ENCODE assay signal across 26 cellular contexts in genomic region chr1:222920169-222920568, GRCh38.
"Had no signal": no experiment of that assay in that cellular context is flagged by ENCODE, and none has a peak within 500 bp of the region (broad histone marks: within the 10 kb centered on the region; RNA-seq: fewer than 3 reads in every experiment).

No MANE protein-coding gene starts in this region.

- H3K27ac Mint-ChIP-seq: activated CD8-positive, alpha-beta memory T cell treated with anti-CD3 and anti-CD28 coated beads, Interleukin-2, amount 10 ng/mL, durations not matched to agents 7 days and 5 days; activated CD8-positive, alpha-beta T cell treated with anti-CD3 and anti-CD28 coated beads for 36 hours; activated naive CD4-positive, alpha-beta T cell treated with anti-CD3 and anti-CD28 coated beads, Interleukin-2, amount 10 ng/mL, durations not matched to agents 7 days and 5 days; naive B cell; progenitor cell of endocrine pancreas; type B pancreatic cell had no signal

- DNase-seq: activated CD4-positive, alpha-beta T cell treated with anti-CD3 and anti-CD28 coated beads for 48 hours; activated CD8-positive, alpha-beta memory T cell treated with anti-CD3 and anti-CD28 coated beads, Interleukin-2, amount 10 ng/mL, durations not matched to agents 7 days and 5 days; activated CD8-positive, alpha-beta T cell treated with anti-CD3 and anti-CD28 coated beads for 36 hours; activated effector memory CD4-positive, alpha-beta T cell treated with anti-CD3 and anti-CD28 coated beads, Interleukin-2, amount 50 U/mL, for 16 hours; activated naive CD4-positive, alpha-beta T cell treated with anti-CD3 and anti-CD28 coated beads, Interleukin-2, amount 10 ng/mL, durations not matched to agents 7 days and 5 days; activated T-cell treated with anti-CD3 and anti-CD28 coated beads for 4 hours; anterior cingulate cortex; esophagus squamous epithelium; foreskin keratinocyte; hypothalamus; islet precursor cell; left cardiac atrium; mesendoderm; naive B cell; occipital lobe; retina; sigmoid colon; spleen; stimulated activated CD4-positive, alpha-beta T cell treated with anti-CD3 and anti-CD28 coated beads, Interleukin-4, amount 100 ng/mL, for 1 hour; stimulated activated naive CD4-positive, alpha-beta T cell had no signal

- H3K4me3 ChIP-seq: coronary artery, esophagus squamous epithelium, sigmoid colon, spleen, thoracic aorta had no signal

- H3K4me3 Mint-ChIP-seq: activated CD8-positive, alpha-beta memory T cell treated with anti-CD3 and anti-CD28 coated beads, Interleukin-2, amount 10 ng/mL, durations not matched to agents 7 days and 5 days; activated CD8-positive, alpha-beta T cell treated with anti-CD3 and anti-CD28 coated beads for 36 hours; activated naive CD4-positive, alpha-beta T cell treated with anti-CD3 and anti-CD28 coated beads, Interleukin-2, amount 10 ng/mL, durations not matched to agents 7 days and 5 days; central memory CD8-positive, alpha-beta T cell; naive B cell; neural crest cell; type B pancreatic cell had no signal

- H3K27me3 Mint-ChIP-seq: activated CD8-positive, alpha-beta memory T cell treated with anti-CD3 and anti-CD28 coated beads, Interleukin-2, amount 10 ng/mL, durations not matched to agents 7 days and 5 days; activated CD8-positive, alpha-beta T cell treated with anti-CD3 and anti-CD28 coated beads for 36 hours; activated naive CD4-positive, alpha-beta T cell treated with anti-CD3 and anti-CD28 coated beads, Interleukin-2, amount 10 ng/mL, durations not matched to agents 7 days and 5 days; central memory CD8-positive, alpha-beta T cell; naive B cell; progenitor cell of endocrine pancreas; type B pancreatic cell had no signal

- H3K4me1 ChIP-seq: foreskin keratinocyte had no signal

- H3K36me3 Mint-ChIP-seq: activated naive CD4-positive, alpha-beta T cell treated with anti-CD3 and anti-CD28 coated beads, Interleukin-2, amount 10 ng/mL, durations not matched to agents 7 days and 5 days had no signal

- H3K4me1 Mint-ChIP-seq: activated CD8-positive, alpha-beta memory T cell treated with anti-CD3 and anti-CD28 coated beads, Interleukin-2, amount 10 ng/mL, durations not matched to agents 7 days and 5 days; activated naive CD4-positive, alpha-beta T cell treated with anti-CD3 and anti-CD28 coated beads, Interleukin-2, amount 10 ng/mL, durations not matched to agents 7 days and 5 days; central memory CD8-positive, alpha-beta T cell; neural crest cell had no signal

- H3K27me3 ChIP-seq: esophagus squamous epithelium, foreskin keratinocyte, sigmoid colon, spleen had no signal

- H3K36me3 ChIP-seq: esophagus squamous epithelium, sigmoid colon, thoracic aorta had no signal

- ATAC-seq: activated CD8-positive, alpha-beta memory T cell treated with anti-CD3 and anti-CD28 coated beads, Interleukin-2, amount 10 ng/mL, durations not matched to agents 7 days and 5 days; activated CD8-positive, alpha-beta T cell treated with anti-CD3 and anti-CD28 coated beads for 36 hours; left cardiac atrium had no signal

- H3K27ac ChIP-seq: coronary artery, esophagus squamous epithelium, foreskin keratinocyte, spleen, thoracic aorta had no signal
